9 cellular contexts compared by ENCODE assay signal in the genomic region with DNA sequence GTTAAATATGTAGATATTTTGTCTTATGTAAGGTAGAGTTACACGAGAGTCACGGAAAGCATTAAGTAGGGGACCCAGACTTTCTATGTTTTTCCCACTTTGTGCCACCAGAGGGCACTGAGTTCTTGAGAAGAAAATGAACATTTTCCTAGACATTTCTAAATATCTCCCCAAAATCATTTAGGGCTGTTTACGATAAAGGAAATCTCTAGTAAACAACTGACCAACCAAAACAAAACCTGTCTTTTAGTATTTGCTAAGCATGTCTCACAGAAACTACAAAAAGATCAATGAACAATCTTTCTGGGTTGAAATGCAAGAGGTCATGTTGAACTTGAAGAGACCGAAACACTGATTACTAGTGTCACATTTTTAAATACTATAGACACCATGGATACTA. TPM values are rescaled to one million over a fixed set of nuclear protein-coding genes. Genes with fewer than 3 reads are reported as not detected.
DNase-seq lines count a peak whose midpoint lies in the region; ATAC-seq, FAIRE-seq and TF ChIP-seq lines count a peak whose summit lies in the region.
"Had no signal": no experiment of that assay in that cellular context is flagged by ENCODE, and none has a peak within 500 bp of the region (broad histone marks: within the 10 kb centered on the region; RNA-seq: fewer than 3 reads in every experiment).

No MANE protein-coding gene starts in this region.

- FAIRE-seq in K562 (lab: Jason Lieb, UNC), result no peak

- H3K9me1 ChIP-seq in K562 (ENCODE audit: control insufficient read depth, insufficient read depth, low read length), result no peaks in the 10 kb centered on the region

- no peaks in the 10 kb centered on the region for H3K9me3 ChIP-seq in CD8-positive, alpha-beta memory T cell (ENCODE audit: low read length)
- H3K9me3 ChIP-seq in Peyer's patch (no peaks in the 10 kb centered on the region), K562 (replicated peaks; ENCODE audit: control insufficient read depth, insufficient read depth, low read depth, low read length) (no peaks in the 10 kb centered on the region)

- peak in 4 of 5 donors; percentile 2 to 55 (median 16) for DNase-seq in CD8-positive, alpha-beta memory T cell
- DNase-seq in GM13976 (ENCODE audit: low spot score), result peak; percentile 13
- DNase-seq in Peyer's patch, result peak in 2 of 3 donors; percentile 42 to 67
- DNase-seq in K562 (ENCODE audit: extremely low read depth in 1 of 4, low spot score in 3 of 4), result peak; percentile 8 to 57 (median 14)
- DNase-seq in kidney tubule cell (ENCODE audit: low spot score), result peak; percentile 52
- peak; percentile 61 for DNase-seq in stimulated activated naive CD8-positive, alpha-beta T cell treated with anti-CD3 and anti-CD28 coated beads, Interleukin-15, Interleukin-2, amounts not matched to agents 100 U/mL and 50 U/mL, for 24 hours

- H3K36me3 ChIP-seq in CD8-positive, alpha-beta memory T cell (ENCODE audit: insufficient read depth, low read length), result no peaks in the 10 kb centered on the region
- H3K36me3 ChIP-seq in Peyer's patch, result peaks cover 0 to 10% (median 0%) of the 10 kb centered on the region in 3 donors
- no peaks in the 10 kb centered on the region for H3K36me3 ChIP-seq in K562 (ENCODE audit: control insufficient read depth, insufficient read depth, low read length)

- no peaks in the 10 kb centered on the region for H3K4me1 ChIP-seq in CD8-positive, alpha-beta memory T cell (ENCODE audit: insufficient read depth, low read length)
- H3K4me1 ChIP-seq in Peyer's patch, result no peaks in the 10 kb centered on the region
- H3K4me1 ChIP-seq in K562 (replicated peaks in 1 of 2; ENCODE audit: control insufficient read depth in 2 of 2, insufficient read depth in 2 of 2, low read length in 2 of 2), result no peaks in the 10 kb centered on the region

- H3K9me3 Mint-ChIP-seq in CD8-positive, alpha-beta memory T cell, result no peaks in the 10 kb centered on the region
- H3K9me3 Mint-ChIP-seq: central memory CD8-positive, alpha-beta T cell had no signal

- H3K4me2 ChIP-seq in K562 (ENCODE audit: insufficient read depth, low read length), result 0 out of 2 replicates have a peak overlapping the region, but pooled peaks have one; percentile 24

- in situ Hi-C loops in GM13976 (cut with MboI; ENCODE audit: low sequenced_read_pairs, unreplicated experiment), result no loop called here
- in situ Hi-C loops in K562 (cut with MboI), result no loop called here

- peak overlapping the region in 1 of 8 donors; percentile 32 for H3K27ac Mint-ChIP-seq in CD8-positive, alpha-beta memory T cell

- no peak overlapping the region for H3K27ac ChIP-seq in CD8-positive, alpha-beta memory T cell (ENCODE audit: low read depth, low read length)
- H3K27ac ChIP-seq in Peyer's patch (no peak overlapping the region), K562 (ENCODE audit: extremely low read depth, low read depth, low read length) (no peak overlapping the region)

- TF ChIP-seq POLR2A in Peyer's patch (IDR thresholded peaks at IDR 0.05) (no peak), K562 (conservative IDR thresholded peaks at IDR 0.05) (no peak)

- no peak overlapping the region for H3K4me3 Mint-ChIP-seq in CD8-positive, alpha-beta memory T cell
- H3K4me3 Mint-ChIP-seq: central memory CD8-positive, alpha-beta T cell had no signal

- H3K9ac ChIP-seq in K562 (ENCODE audit: insufficient read depth in 1 of 2, low read depth in 2 of 2, low read length in 2 of 2), result no peak overlapping the region

- intact Hi-C loops in K562 (cut with micrococcal nuclease), result loop anchor here (5.0 kb wide), 1 partner anchor 852 kb away; no protein-coding TSS in a partner anchor

- H3K4me3 ChIP-seq in CD8-positive, alpha-beta memory T cell (ENCODE audit: low read length), result no peak overlapping the region
- no peak overlapping the region for H3K4me3 ChIP-seq in Peyer's patch
- H3K4me3 ChIP-seq in K562, result no peak overlapping the region

- H3K4me1 Mint-ChIP-seq in CD8-positive, alpha-beta memory T cell, result peaks cover 3 to 4% (median 3%) of the 10 kb centered on the region in 3 donors
- H3K4me1 Mint-ChIP-seq: central memory CD8-positive, alpha-beta T cell had no signal

- no peaks in the 10 kb centered on the region for H4K20me1 ChIP-seq in K562 (replicated peaks; ENCODE audit: control insufficient read depth, insufficient read depth, low read length)

- no TSS peak for BruUV-seq in K562 (replicated peaks; lab: Mats Ljungman, UMichigan)

- 24% methylated on average over 4 of the region's 4 CpGs for whole genome bisulfite sequencing in K562 (ENCODE audit: insufficient coverage, low coverage, missing lambda C conversion rate)

- peaks cover 0 to 11% (median 7%) of the 10 kb centered on the region in 3 donors for H3K36me3 Mint-ChIP-seq in CD8-positive, alpha-beta memory T cell

- CTCF ChIA-PET in CD8-positive, alpha-beta memory T cell (lab: Charles Lee), result interaction anchor here (1.2 to 1.5 kb wide), 3 partner anchors 9 to 13 kb away, joined by 3 to 8 read pairs (median 7); no protein-coding TSS in a partner anchor
- CTCF ChIA-PET in K562 (lab: Yijun Ruan, JAX; ENCODE audit: low intra/inter-chr PET ratio), result interaction anchor here (0.7 to 1.7 kb wide), 3 partner anchors 244 to 745 kb away, joined by 3 to 10 read pairs (median 4); no protein-coding TSS in a partner anchor

- peak; percentile 64 for ATAC-seq in HG03045 (IDR thresholded peaks at IDR 0.05; ENCODE audit: unreplicated experiment)
- peak; percentile 65 for ATAC-seq in K562
- no peak for ATAC-seq in stimulated activated naive CD8-positive, alpha-beta T cell treated with anti-CD3 and anti-CD28 coated beads, Interleukin-15, Interleukin-2, amounts not matched to agents 100 U/mL and 50 U/mL, for 24 hours
- no peak for ATAC-seq in activated CD4-positive, CD25-positive, alpha-beta regulatory T cell treated with anti-CD3 and anti-CD28 coated beads, Interleukin-2, amount 50 U/mL, for 24 hours

- no peaks in the 10 kb centered on the region for H3K27me3 Mint-ChIP-seq in CD8-positive, alpha-beta memory T cell
- H3K27me3 Mint-ChIP-seq: central memory CD8-positive, alpha-beta T cell had no signal

- H3K79me2 ChIP-seq in K562 (ENCODE audit: control insufficient read depth, insufficient read depth, low read length), result no peaks in the 10 kb centered on the region

- H3K27me3 ChIP-seq in CD8-positive, alpha-beta memory T cell (ENCODE audit: insufficient read depth, low read length, poor library complexity, severe bottlenecking), result no peaks in the 10 kb centered on the region
- H3K27me3 ChIP-seq in Peyer's patch, result no peaks in the 10 kb centered on the region
- no peaks in the 10 kb centered on the region for H3K27me3 ChIP-seq in K562 (ENCODE audit: control insufficient read depth in 2 of 2, insufficient read depth in 2 of 2, low read length in 2 of 2)

- peak; percentile 29 to 50; a peak in 3 of 4 replicates for TF ChIP-seq RAD21 in K562 (CRISPR knock-in tag; conservative IDR thresholded peaks at IDR 0.05 in 1 of 2, IDR thresholded peaks at IDR 0.05 in 1 of 2)

- no peak for TF ChIP-seq EP300 in K562 (IDR thresholded peaks at IDR 0.05; ENCODE audit: low read length)

- TF ChIP-seq CTCF in GM13976 (IDR thresholded peaks at IDR 0.05; ENCODE audit: borderline replicate concordance, control extremely low read depth, extremely low read depth, insufficient read depth, missing control alignments), result peak; percentile 43
- peak in 5 of 6 experiments; percentile 35 to 68 (median 50) for TF ChIP-seq CTCF in Peyer's patch (IDR thresholded peaks at IDR 0.05)
- TF ChIP-seq CTCF in K562 (IDR thresholded peaks at IDR 0.05 in 2 of 3, conservative IDR thresholded peaks at IDR 0.05 in 1 of 3; ENCODE audit: insufficient read depth in 2 of 3, low read depth in 1 of 3, low read length in 3 of 3), result peak in 2 of 3 experiments; percentile 45 to 60; a peak in 4 of 6 replicates

- POLR2A ChIA-PET in CD8-positive, alpha-beta memory T cell (lab: Charles Lee), result no interaction called here
- POLR2A ChIA-PET in K562 (lab: Yijun Ruan, JAX), result no interaction called here

- no peak overlapping the region for H2AFZ ChIP-seq in K562 (ENCODE audit: low read depth, low read length)

RNA-seq across cellular contexts. Expression of a gene that starts 16.1 kb away (rescaled TPM):
- not detected for total RNA-seq in CD8-positive, alpha-beta memory T cell
- not detected for polyA plus RNA-seq in CD8-positive, alpha-beta memory T cell
- total RNA-seq in Peyer's patch (not detected), K562 (2014; rRNA removed) (not detected in 2 replicates), K562 (2014; rRNA removed; fragmentation: Illumina TruSeq; extraction: Trizol) (not detected in 2 replicates), K562 (2015; rRNA removed; fragmentation: Illumina TruSeq; extraction: Trizol) (not detected in 2 replicates), K562 (2021) (not detected in 2 replicates)
- total RNA-seq in K562 (2011; cell fraction: chromatin; rRNA removed; ENCODE audit: low replicate concordance), result not detected in 2 replicates
- not detected in 2 replicates for total RNA-seq in K562 (2011; cell fraction: nucleolus; rRNA removed)
- total RNA-seq in K562 (2011; cell fraction: nucleoplasm; rRNA removed), result not detected in 2 replicates
- polyA plus RNA-seq in K562 (2011; rRNA removed) (not detected in 2 replicates), K562 (2014; fragmentation: Illumina TruSeq; extraction: Trizol) (not detected in 2 replicates), K562 (2014; fragmentation: Nextera tagmentation; extraction: Ambion mirVana) (not detected), K562 (2014; rRNA removed) (not detected in 2 replicates)
- not detected in 2 replicates for polyA plus RNA-seq in K562 (2011; cell fraction: cytosol; rRNA removed)
- polyA plus RNA-seq in K562 (2011; cell fraction: nucleus; rRNA removed), result not detected in 2 replicates
- polyA plus RNA-seq in K562 (2012), result not detected in 2 replicates
- polyA minus RNA-seq in K562 (2011; rRNA and poly(A)+ RNA removed), result not detected in 2 replicates
- not detected in 2 replicates for polyA minus RNA-seq in K562 (2011; cell fraction: cytosol; rRNA and poly(A)+ RNA removed)
- not detected in 2 replicates for polyA minus RNA-seq in K562 (2011; cell fraction: nucleus; rRNA and poly(A)+ RNA removed)

RNA-seq across cellular contexts. Expression of a gene that starts 33.2 kb away (rescaled TPM):
- total RNA-seq in CD8-positive, alpha-beta memory T cell, result 10 to 100 TPM; 31.2 to 33.9 TPM
- 55.6 TPM for polyA plus RNA-seq in CD8-positive, alpha-beta memory T cell
- total RNA-seq in Peyer's patch (10 to 100 TPM; 27.1 to 60.6 (median 38.6) TPM), K562 (2014; rRNA removed) (7.1 and 7.5 TPM in 2 replicates), K562 (2014; rRNA removed; fragmentation: Illumina TruSeq; extraction: Trizol) (15.4 and 17.3 TPM in 2 replicates), K562 (2015; rRNA removed; fragmentation: Illumina TruSeq; extraction: Trizol) (16.5 and 17.7 TPM in 2 replicates), K562 (2021) (12.8 and 14.4 TPM in 2 replicates)
- 2.2 and 6.7 TPM in 2 replicates for total RNA-seq in K562 (2011; cell fraction: chromatin; rRNA removed; ENCODE audit: low replicate concordance)
- 0.83 and 1.3 TPM in 2 replicates for total RNA-seq in K562 (2011; cell fraction: nucleolus; rRNA removed)
- total RNA-seq in K562 (2011; cell fraction: nucleoplasm; rRNA removed), result 2.9 and 4.6 TPM in 2 replicates
- polyA plus RNA-seq in K562 (2011; rRNA removed) (7.5 and 9.2 TPM in 2 replicates), K562 (2014; fragmentation: Illumina TruSeq; extraction: Trizol) (13.3 and 14.3 TPM in 2 replicates), K562 (2014; fragmentation: Nextera tagmentation; extraction: Ambion mirVana) (1 to 10 TPM; 7.4 to 8.6 TPM), K562 (2014; rRNA removed) (7.7 and 10.6 TPM in 2 replicates)
- polyA plus RNA-seq in K562 (2011; cell fraction: cytosol; rRNA removed), result 4.6 and 6.8 TPM in 2 replicates
- polyA plus RNA-seq in K562 (2011; cell fraction: nucleus; rRNA removed), result 2.7 and 5.8 TPM in 2 replicates
- polyA plus RNA-seq in K562 (2012), result 11.8 and 16.5 TPM in 2 replicates
- polyA minus RNA-seq in K562 (2011; rRNA and poly(A)+ RNA removed), result 9.2 and 9.3 TPM in 2 replicates
- 5.3 and 6.9 TPM in 2 replicates for polyA minus RNA-seq in K562 (2011; cell fraction: cytosol; rRNA and poly(A)+ RNA removed)
- polyA minus RNA-seq in K562 (2011; cell fraction: nucleus; rRNA and poly(A)+ RNA removed), result 3.5 and 6.0 TPM in 2 replicates

Comparison
In these comparisons a context has a peak if more than half of its experiments do, and no peak if none do; other contexts are left out.
1. ATAC-seq: peak in HG03045 (single experiment) and K562 (single experiment); none in stimulated activated naive CD8-positive, alpha-beta T cell treated with anti-CD3 and anti-CD28 coated beads, Interleukin-15, Interleukin-2, amounts not matched to agents 100 U/mL and 50 U/mL, for 24 hours (single experiment) and activated CD4-positive, CD25-positive, alpha-beta regulatory T cell treated with anti-CD3 and anti-CD28 coated beads, Interleukin-2, amount 50 U/mL, for 24 hours (0 of 2).
2. Peak in every context shown above with its lines, with median percentiles within 50 percentile points of each other: DNase-seq and CTCF ChIP-seq.